ENCODE assay signal across 8 cellular contexts in the genomic region with DNA sequence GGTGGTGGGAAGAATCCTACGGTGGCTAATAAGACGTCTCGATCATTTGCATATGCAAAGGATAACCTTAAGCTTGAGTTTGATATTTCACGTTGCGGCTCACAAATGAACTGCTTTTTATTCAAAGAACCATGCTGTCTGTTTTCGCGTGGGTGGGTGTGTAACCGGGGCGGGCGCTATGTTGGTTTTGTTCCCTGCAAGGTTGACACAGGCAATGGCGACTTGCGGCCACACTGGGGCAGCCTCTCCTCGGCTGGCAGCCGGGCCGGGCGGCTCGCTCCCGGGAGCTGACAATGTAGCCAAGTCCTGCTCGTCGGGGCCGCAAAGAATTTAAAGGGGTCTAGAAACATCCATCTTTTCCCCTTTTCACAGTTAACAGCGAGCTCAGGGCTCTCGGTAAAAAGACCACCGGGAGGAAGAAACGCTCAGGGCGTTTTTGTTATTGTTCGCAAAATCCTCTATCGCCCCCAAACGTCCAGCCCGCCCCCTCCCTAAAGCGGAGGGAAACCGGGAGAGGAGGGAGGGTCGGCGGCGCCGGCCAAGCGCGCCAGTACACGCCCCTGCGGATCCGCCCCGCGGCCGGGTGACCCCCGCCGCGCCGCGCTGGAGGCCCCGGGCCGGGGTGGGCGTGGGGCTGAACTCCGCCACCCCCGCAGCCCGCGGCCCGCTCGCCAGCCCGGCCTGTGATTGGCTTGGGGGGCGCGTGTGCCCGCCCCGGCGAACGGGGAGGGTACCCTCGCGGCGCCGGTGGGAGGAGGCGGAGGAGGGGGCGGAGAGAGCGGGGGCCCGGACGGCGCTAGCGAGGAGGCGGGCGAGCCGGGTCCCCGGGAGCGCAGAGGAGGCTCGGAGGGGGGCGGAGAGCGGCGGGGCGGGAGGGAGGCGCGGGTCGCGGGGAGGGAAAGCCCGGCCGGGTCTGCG. TPM values are rescaled to one million over a fixed set of nuclear protein-coding genes. Genes with fewer than 3 reads are reported as not detected.
DNase-seq lines count a peak whose midpoint lies in the region; ATAC-seq and TF ChIP-seq lines count a peak whose summit lies in the region.

A gene (plus strand): TSS at position 775 of the 918 bp plus-strand sequence. CDS start 435 bp downstream, outside the sequence.

- H3K27me3 ChIP-seq in iPS-15b (ENCODE audit: control insufficient read depth, insufficient read depth, low read length), result no peaks in the 10 kb centered on the region

- H3K4me1 ChIP-seq in iPS-15b (ENCODE audit: control insufficient read depth, insufficient read depth, low read length), result peaks cover 16% of the 10 kb centered on the region

- peak within 1 kb of the TSS; percentile 97 to 99 (median 98) for H3K27ac Mint-ChIP-seq in brain

- peak; percentile 96 to 98 for TF ChIP-seq CTCF in brain (conservative IDR thresholded peaks at IDR 0.05)

- no peaks in the 10 kb centered on the region for H3K36me3 Mint-ChIP-seq in brain

- H3K9me3 ChIP-seq in iPS-15b (ENCODE audit: control insufficient read depth, insufficient read depth, low read length), result no peaks in the 10 kb centered on the region

- H3K4me3 ChIP-seq in iPS-15b (ENCODE audit: low read depth, low read length), result peak within 1 kb of the TSS; percentile 86
- H3K4me3 ChIP-seq in skeletal muscle cell (ENCODE audit: low read depth, low read length), result peak within 1 kb of the TSS; percentile 79

- peak within 1 kb of the TSS; percentile 68 for H3K9ac ChIP-seq in iPS-15b (ENCODE audit: low read depth, low read length)

- peaks cover 0 to 3% (median 0%) of the 10 kb centered on the region in 5 experiments for H3K9me3 Mint-ChIP-seq in brain

- peaks cover 12% of the 10 kb centered on the region for H3K27me3 Mint-ChIP-seq in brain

- DNase-seq in NCI-H524 (lab: John Stamatoyannopoulos, UW), result peak; percentile 76 to 81
- DNase-seq in NCI-H524 treated with DMSO at 0.1 percent for 48 hours (lab: John Stamatoyannopoulos, UW), result no peak
- DNase-seq in NCI-H1930 (lab: John Stamatoyannopoulos, UW), result peak; percentile 84 to 90
- peak; percentile 63 for DNase-seq in UCSD-AML1 (lab: John Stamatoyannopoulos, UW; ENCODE audit: unreplicated experiment)
- DNase-seq in skeletal muscle cell (ENCODE audit: low read depth), result peak; percentile 47

- no peaks in the 10 kb centered on the region for H3K36me3 ChIP-seq in iPS-15b (ENCODE audit: control insufficient read depth, insufficient read depth, low read length)

- H3K4me1 Mint-ChIP-seq in brain, result peaks cover 32% of the 10 kb centered on the region

- peak; percentile 84 for ATAC-seq in HG03025 (IDR thresholded peaks at IDR 0.05; ENCODE audit: low FRiP score, unreplicated experiment)

- H3K4me3 Mint-ChIP-seq in brain, result peak within 1 kb of the TSS; percentile 93 to 99 (median 97)

RNA-seq across cellular contexts. Expression of the gene that starts here (rescaled TPM):
- 38.5 TPM for polyA plus RNA-seq in brain (ENCODE audit: insufficient read depth, low read depth, low replicate concordance)
